In the genomic region with DNA sequence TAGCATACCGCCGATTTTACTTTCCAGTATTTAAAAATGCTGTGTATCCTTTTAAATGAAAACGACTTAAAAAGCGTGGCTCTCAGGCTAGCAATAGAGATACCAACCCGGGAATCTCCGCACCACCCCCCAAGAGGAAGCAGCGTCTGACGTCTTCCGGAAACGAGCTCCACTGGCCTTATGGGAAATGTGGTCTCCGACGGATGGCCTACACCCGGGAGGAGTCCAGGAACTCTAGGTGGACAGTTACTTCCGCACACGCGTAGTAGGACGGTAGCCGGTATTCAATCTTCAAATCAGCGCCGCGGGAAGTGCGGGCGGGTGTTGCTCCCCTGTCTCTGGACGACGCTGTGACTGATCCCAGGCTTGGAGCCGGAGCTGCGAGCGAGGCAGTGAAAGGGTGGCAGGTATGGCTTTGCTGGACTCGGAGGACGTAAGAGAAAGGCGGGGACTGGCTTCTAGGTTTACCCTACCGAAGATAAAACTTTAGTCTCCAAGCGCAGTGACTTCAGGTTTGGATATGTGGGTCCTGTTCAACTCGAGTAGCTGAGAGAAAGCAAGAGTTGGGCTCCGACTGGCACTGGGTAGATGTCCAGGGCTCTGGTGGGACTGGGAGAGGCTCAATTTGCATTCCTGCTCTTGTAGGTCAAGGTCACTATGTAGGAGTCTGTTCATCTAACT, we compare ENCODE assay signal across 8 cellular contexts. TPM values are rescaled to one million over a fixed set of nuclear protein-coding genes. Genes with fewer than 3 reads are reported as not detected.
DNase-seq lines count a peak whose midpoint lies in the region; ATAC-seq and TF ChIP-seq lines count a peak whose summit lies in the region.

A gene (plus strand): TSS at position 257 of the 681 bp plus-strand sequence. CDS start 1,530 bp downstream, outside the sequence.

- intact Hi-C loops in activated T-helper 2 cell treated with anti-CD3 and anti-CD28 coated beads, Interferon-gamma antibody, Interleukin-2, Interleukin-4, amounts not matched to agents 10 μg/mL and 5 μg/mL and 100 μg/mL, durations not matched to agents 14 hours and 24 hours and 36 hours (cut with micrococcal nuclease): loop anchor here (1.0 kb wide), 2 partner anchors 22 to 81 kb away; a partner anchor contains a TSS

- H3K36me3 Mint-ChIP-seq in activated T-helper 2 cell treated with anti-CD3 and anti-CD28 coated beads, Interferon-gamma antibody, Interleukin-2, Interleukin-4, amounts not matched to agents 10 μg/mL and 5 μg/mL and 100 μg/mL, durations not matched to agents 14 hours and 24 hours and 36 hours (ENCODE audit: low read depth): peaks cover 23% of the 10 kb centered on the region
- H3K36me3 Mint-ChIP-seq in nephron (ENCODE audit: low read depth): peaks cover 17% of the 10 kb centered on the region

- H3K4me3 ChIP-seq in LNCaP clone FGC (ENCODE audit: low read depth, low read length): peak within 1 kb of the TSS; percentile 86
- H3K4me3 ChIP-seq in fibroblast of pulmonary artery (replicated peaks; ENCODE audit: low read depth, low read length): peak within 1 kb of the TSS; percentile 92

- H3K4me1 Mint-ChIP-seq in activated T-helper 2 cell treated with anti-CD3 and anti-CD28 coated beads, Interferon-gamma antibody, Interleukin-2, Interleukin-4, amounts not matched to agents 10 μg/mL and 5 μg/mL and 100 μg/mL, durations not matched to agents 14 hours and 24 hours and 36 hours (ENCODE audit: low read depth): peaks cover 20% of the 10 kb centered on the region
- peaks cover 26% of the 10 kb centered on the region for H3K4me1 Mint-ChIP-seq in nephron

- peak within 1 kb of the TSS; percentile 91 for H3K27ac Mint-ChIP-seq in activated T-helper 2 cell treated with anti-CD3 and anti-CD28 coated beads, Interferon-gamma antibody, Interleukin-2, Interleukin-4, amounts not matched to agents 10 μg/mL and 5 μg/mL and 100 μg/mL, durations not matched to agents 14 hours and 24 hours and 36 hours
- peak within 1 kb of the TSS; percentile 76 to 94 (median 93) for H3K27ac Mint-ChIP-seq in nephron

- peak within 1 kb of the TSS; percentile 97 for H3K4me3 Mint-ChIP-seq in activated T-helper 2 cell treated with anti-CD3 and anti-CD28 coated beads, Interferon-gamma antibody, Interleukin-2, Interleukin-4, amounts not matched to agents 10 μg/mL and 5 μg/mL and 100 μg/mL, durations not matched to agents 14 hours and 24 hours and 36 hours (ENCODE audit: low read depth)
- peak within 1 kb of the TSS; percentile 97 to 98 (median 97) for H3K4me3 Mint-ChIP-seq in nephron

- no peaks in the 10 kb centered on the region for H3K27me3 Mint-ChIP-seq in activated T-helper 2 cell treated with anti-CD3 and anti-CD28 coated beads, Interferon-gamma antibody, Interleukin-2, Interleukin-4, amounts not matched to agents 10 μg/mL and 5 μg/mL and 100 μg/mL, durations not matched to agents 14 hours and 24 hours and 36 hours (ENCODE audit: low read depth)
- H3K27me3 Mint-ChIP-seq in nephron (ENCODE audit: low read depth): no peaks in the 10 kb centered on the region

- ATAC-seq in stimulated activated naive CD8-positive, alpha-beta T cell treated with anti-CD3 and anti-CD28 coated beads, Interleukin-15, Interleukin-2, amounts not matched to agents 100 U/mL and 50 U/mL, for 24 hours: peak; percentile 100

- H3K9me3 Mint-ChIP-seq in activated T-helper 2 cell treated with anti-CD3 and anti-CD28 coated beads, Interferon-gamma antibody, Interleukin-2, Interleukin-4, amounts not matched to agents 10 μg/mL and 5 μg/mL and 100 μg/mL, durations not matched to agents 14 hours and 24 hours and 36 hours: peaks cover 33% of the 10 kb centered on the region
- peaks cover 16% of the 10 kb centered on the region for H3K9me3 Mint-ChIP-seq in nephron

- TF ChIP-seq CTCF in LNCaP clone FGC (IDR thresholded peaks at IDR 0.05; ENCODE audit: control insufficient read depth, extremely low read depth, insufficient read depth): no peak
- TF ChIP-seq CTCF in fibroblast of pulmonary artery (IDR thresholded peaks at IDR 0.05; ENCODE audit: low read length, missing control alignments): no peak
- TF ChIP-seq CTCF in nephron (IDR thresholded peaks at IDR 0.05; ENCODE audit: unreplicated experiment in 3 of 3): no peak

- DNase-seq in EH (ENCODE audit: low read depth): peak; percentile 97
- peak; percentile 31 for DNase-seq in GOT3 (lab: John Stamatoyannopoulos, UW)
- peak; percentile 88 for DNase-seq in LNCaP clone FGC (ENCODE audit: low read depth)
- peak; percentile 97 for DNase-seq in RPMI8226
- peak; percentile 82 for DNase-seq in activated T-helper 2 cell treated with anti-CD3 and anti-CD28 coated beads, Interferon-gamma antibody, Interleukin-2, Interleukin-4, amounts not matched to agents 10 μg/mL and 5 μg/mL and 100 μg/mL, durations not matched to agents 14 hours and 24 hours and 36 hours (ENCODE audit: low spot score)
- peak; percentile 96 for DNase-seq in fibroblast of pulmonary artery (ENCODE audit: low read depth)
- DNase-seq in stimulated activated naive CD8-positive, alpha-beta T cell treated with anti-CD3 and anti-CD28 coated beads, Interleukin-15, Interleukin-2, amounts not matched to agents 100 U/mL and 50 U/mL, for 24 hours: peak; percentile 85

RNA-seq across cellular contexts. Expression of the gene that starts here (rescaled TPM):
- total RNA-seq in activated T-helper 2 cell treated with anti-CD3 and anti-CD28 coated beads, Interferon-gamma antibody, Interleukin-2, Interleukin-4, amounts not matched to agents 10 μg/mL and 5 μg/mL and 100 μg/mL, durations not matched to agents 14 hours and 24 hours and 36 hours: 4.1 and 4.8 TPM in 2 replicates

Comparison
In these comparisons a context has a peak if more than half of its experiments do, and no peak if none do; other contexts are left out.
1. Peak in every context shown above with its lines: DNase-seq, ATAC-seq and H3K4me3 ChIP-seq.
2. DNase-seq: peak in every context shown above with its lines; median percentile 97 in EH; 97 in RPMI8226; 96 in fibroblast of pulmonary artery; 88 in LNCaP clone FGC; 85 in stimulated activated naive CD8-positive, alpha-beta T cell treated with anti-CD3 and anti-CD28 coated beads, Interleukin-15, Interleukin-2, amounts not matched to agents 100 U/mL and 50 U/mL, for 24 hours; 82 in activated T-helper 2 cell treated with anti-CD3 and anti-CD28 coated beads, Interferon-gamma antibody, Interleukin-2, Interleukin-4, amounts not matched to agents 10 μg/mL and 5 μg/mL and 100 μg/mL, durations not matched to agents 14 hours and 24 hours and 36 hours; 31 in GOT3.